In the genomic region with DNA sequence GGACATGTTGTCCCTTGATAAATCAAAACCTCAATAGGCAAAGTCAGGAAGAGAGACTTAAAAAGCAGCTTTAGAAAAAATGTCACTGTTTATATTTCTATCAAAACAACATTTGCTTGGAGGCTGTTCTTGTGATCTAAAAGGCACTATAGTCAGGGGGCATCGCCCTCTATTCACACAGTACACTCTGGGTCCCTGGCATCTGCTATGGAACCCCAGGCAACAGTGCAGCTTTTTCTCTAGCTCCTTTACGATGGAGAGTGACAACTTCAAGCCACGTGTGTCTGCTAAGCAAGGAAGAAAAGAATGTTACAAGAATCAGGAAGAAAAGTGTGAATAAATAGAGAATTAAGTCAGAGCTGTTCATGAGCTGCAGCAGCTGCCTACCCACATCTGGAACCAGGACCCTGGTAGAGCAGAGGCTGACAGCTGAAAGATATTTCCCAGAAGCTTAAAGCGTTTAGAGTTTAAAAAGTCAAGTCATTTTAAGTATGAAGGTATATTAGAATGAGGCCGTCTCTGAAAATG, we compare ENCODE assay signal across 13 cellular contexts. TPM values are rescaled to one million over a fixed set of nuclear protein-coding genes. Genes with fewer than 3 reads are reported as not detected.
DNase-seq lines count a peak whose midpoint lies in the region; ATAC-seq and TF ChIP-seq lines count a peak whose summit lies in the region.
"Had no signal": no experiment of that assay in that cellular context is flagged by ENCODE, and none has a peak within 500 bp of the region (broad histone marks: within the 10 kb centered on the region; RNA-seq: fewer than 3 reads in every experiment).

No MANE protein-coding gene starts in this region.

- TF ChIP-seq POLR2A in lower leg skin (IDR thresholded peaks at IDR 0.05), result no peak

- TF ChIP-seq CTCF in brain microvascular endothelial cell (IDR thresholded peaks at IDR 0.05; ENCODE audit: low read depth, low read length, missing control alignments), result no peak
- no peak for TF ChIP-seq CTCF in lower leg skin (IDR thresholded peaks at IDR 0.05)

- no peaks in the 10 kb centered on the region for H3K27me3 ChIP-seq in brain microvascular endothelial cell (replicated peaks)

- H3K27ac ChIP-seq in brain microvascular endothelial cell (peak overlapping the region; percentile 86), skin epidermis (peak overlapping the region in 14 of 21 experiments; percentile 0 to 73 (median 48))

- peaks cover 46% of the 10 kb centered on the region for H3K36me3 ChIP-seq in brain microvascular endothelial cell (replicated peaks)

- POLR2A ChIA-PET in naive thymus-derived CD8-positive, alpha-beta T cell (lab: Charles Lee), result no interaction called here

- H3K4me3 ChIP-seq in brain microvascular endothelial cell (ENCODE audit: low read depth, low read length) (no peak overlapping the region), skin epidermis (no peak overlapping the region), lower leg skin (ENCODE audit: low read depth, poor library complexity, severe bottlenecking) (no peak overlapping the region)

- peak; percentile 50 for DNase-seq in EH (ENCODE audit: low read depth)
- no peak for DNase-seq in brain microvascular endothelial cell
- peak; percentile 36 for DNase-seq in iris pigment epithelial cell (ENCODE audit: low read depth)
- DNase-seq in lower leg skin (ENCODE audit: low spot score in 2 of 2), result no peak
- no peak for DNase-seq in activated naive CD4-positive, alpha-beta T cell treated with Interleukin-2 at 50 U/mL for 16 hours
- DNase-seq in naive thymus-derived CD8-positive, alpha-beta T cell, result no peak
- no peak for DNase-seq in NCI-H2227 treated with DMSO at 0.1 percent for 48 hours (lab: John Stamatoyannopoulos, UW)
- DNase-seq: activated CD4-positive, alpha-beta T cell treated with anti-CD3 and anti-CD28 coated beads, Interleukin-2, amount 50 U/mL, for 48 hours; C1 segment of cervical spinal cord; erythroblast; stimulated activated naive CD8-positive, alpha-beta T cell treated with anti-CD3 and anti-CD28 coated beads, Interleukin-15, amount 100 ng/mL, for 72 hours had no signal

- no peaks in the 10 kb centered on the region for H3K4me1 Mint-ChIP-seq in naive thymus-derived CD8-positive, alpha-beta T cell
- H3K4me1 Mint-ChIP-seq: stimulated activated naive CD8-positive, alpha-beta T cell treated with anti-CD3 and anti-CD28 coated beads, Interleukin-15, amount 100 ng/mL, for 72 hours had no signal

- H3K4me3 Mint-ChIP-seq in naive thymus-derived CD8-positive, alpha-beta T cell, result no peak overlapping the region
- H3K4me3 Mint-ChIP-seq: activated naive CD8-positive, alpha-beta T cell; stimulated activated naive CD8-positive, alpha-beta T cell treated with anti-CD3 and anti-CD28 coated beads, Interleukin-15, amount 100 ng/mL, for 72 hours had no signal

- ATAC-seq in naive thymus-derived CD8-positive, alpha-beta T cell, result no peak
- ATAC-seq: stimulated activated naive CD8-positive, alpha-beta T cell treated with anti-CD3 and anti-CD28 coated beads, Interleukin-15, amount 100 ng/mL, for 72 hours had no signal

- peaks cover 0 to 5% (median 0%) of the 10 kb centered on the region in 9 donors for H3K9me3 Mint-ChIP-seq in naive thymus-derived CD8-positive, alpha-beta T cell

- no peak overlapping the region for H3K27ac Mint-ChIP-seq in naive thymus-derived CD8-positive, alpha-beta T cell
- H3K27ac Mint-ChIP-seq: activated naive CD8-positive, alpha-beta T cell; stimulated activated naive CD8-positive, alpha-beta T cell treated with anti-CD3 and anti-CD28 coated beads, Interleukin-15, amount 100 ng/mL, for 72 hours had no signal

- H3K36me3 Mint-ChIP-seq in naive thymus-derived CD8-positive, alpha-beta T cell, result no peaks in the 10 kb centered on the region
- H3K36me3 Mint-ChIP-seq: activated naive CD8-positive, alpha-beta T cell had no signal

- 28 to 30% methylated on average over 5 of the region's 5 CpGs for WGBS in lower leg skin, 2 donors

- in situ Hi-C loops in brain microvascular endothelial cell (cut with HindIII; ENCODE audit: low pct_ligation_motif_present, low sequenced_read_pairs), result no loop called here

- intact Hi-C loops in lower leg skin (cut with DNase I; ENCODE audit: low total_unique reads), result no loop called here

- H3K27me3 Mint-ChIP-seq in naive thymus-derived CD8-positive, alpha-beta T cell, result peaks cover 0 to 8% (median 1%) of the 10 kb centered on the region in 5 donors
- H3K27me3 Mint-ChIP-seq: activated naive CD8-positive, alpha-beta T cell; stimulated activated naive CD8-positive, alpha-beta T cell treated with anti-CD3 and anti-CD28 coated beads, Interleukin-15, amount 100 ng/mL, for 72 hours had no signal

RNA-seq across cellular contexts. Expression of gene RND3, which starts 11.2 kb away (rescaled TPM):
- total RNA-seq in lower leg skin, result 10 to 100 TPM; 35.5 to 66.8 (median 47.6) TPM
- not detected for total RNA-seq in naive thymus-derived CD8-positive, alpha-beta T cell
- polyA plus RNA-seq in naive thymus-derived CD8-positive, alpha-beta T cell, result not detected

Comparison
In these comparisons a context has a peak if more than half of its experiments do, and no peak if none do; other contexts are left out.
1. DNase-seq: peak in EH (single experiment) and iris pigment epithelial cell (single experiment); none in brain microvascular endothelial cell (single experiment), lower leg skin (0 of 2), activated naive CD4-positive, alpha-beta T cell treated with Interleukin-2 at 50 U/mL for 16 hours (single experiment), naive thymus-derived CD8-positive, alpha-beta T cell (0 of 10) and NCI-H2227 treated with DMSO at 0.1 percent for 48 hours (single experiment).
2. RNA of gene RND3, which starts 11.2 kb away (total RNA-seq): 35.5 to 66.8 TPM in lower leg skin; not detected in naive thymus-derived CD8-positive, alpha-beta T cell; every median in the first group is over 10 times any median in the second.